1 cellular context compared by ENCODE assay signal in genomic region chr9:37292896-37293295, GRCh38.
TF ChIP-seq lines count a peak whose summit lies in the region.

No MANE protein-coding gene starts in this region.

TF ChIP-seq in WTC11, 78 proteins besides CTCF, POLR2A, EP300 and RAD21 (continued from another document):
- no peak for TF ChIP-seq ZNF532 (CRISPR knock-in tag; IDR thresholded peaks at IDR 0.05; ENCODE audit: borderline replicate concordance)
- TF ChIP-seq ZNF512 (CRISPR knock-in tag; IDR thresholded peaks at IDR 0.05; ENCODE audit: borderline replicate concordance) = no peak
- no peak for TF ChIP-seq ZNF416 (CRISPR knock-in tag; IDR thresholded peaks at IDR 0.05)
- no peak for TF ChIP-seq ATF3 (CRISPR knock-in tag; conservative IDR thresholded peaks at IDR 0.05)
- TF ChIP-seq FOXP1 (CRISPR knock-in tag; IDR thresholded peaks at IDR 0.05; ENCODE audit: borderline replicate concordance) = no peak
- no peak for TF ChIP-seq FOXJ3 (CRISPR knock-in tag; IDR thresholded peaks at IDR 0.05; ENCODE audit: borderline replicate concordance)
- TF ChIP-seq CREB1 (CRISPR knock-in tag; IDR thresholded peaks at IDR 0.05) = no peak
- TF ChIP-seq PRRX2 (CRISPR knock-in tag; IDR thresholded peaks at IDR 0.05) = no peak
- no peak for TF ChIP-seq NFATC4 (CRISPR knock-in tag; IDR thresholded peaks at IDR 0.05)
